ENCODE assay signal across 24 cellular contexts in the genomic region with DNA sequence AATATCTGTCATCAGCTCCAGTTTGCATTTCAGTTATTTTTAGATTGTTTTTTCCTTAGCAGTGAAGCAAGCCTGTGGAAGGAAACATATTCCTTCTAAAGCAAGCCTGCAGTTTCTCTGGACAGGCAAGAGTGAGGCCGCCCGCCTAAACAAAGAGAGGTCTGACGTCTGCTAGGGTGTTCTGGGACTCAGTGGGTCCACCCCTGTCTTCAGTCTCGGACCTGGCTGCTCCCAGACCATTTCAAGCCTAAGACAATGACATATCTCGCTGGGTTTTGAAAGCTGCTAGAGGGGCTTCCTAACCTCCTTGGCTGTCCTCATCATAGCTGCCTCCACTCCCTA. TPM values are rescaled to one million over a fixed set of nuclear protein-coding genes. Genes with fewer than 3 reads are reported as not detected.
DNase-seq lines count a peak whose midpoint lies in the region; ATAC-seq, FAIRE-seq and TF ChIP-seq lines count a peak whose summit lies in the region.
"Had no signal": no experiment of that assay in that cellular context is flagged by ENCODE, and none has a peak within 500 bp of the region (broad histone marks: within the 10 kb centered on the region; RNA-seq: fewer than 3 reads in every experiment).

No MANE protein-coding gene starts in this region.

- H3K9ac ChIP-seq in H1 (replicated peaks in 1 of 4; ENCODE audit: extremely low read depth in 1 of 4, low read depth in 3 of 4, low read length in 3 of 4) = no peak overlapping the region
- no peak overlapping the region for H3K9ac ChIP-seq in mesenchymal stem cell (ENCODE audit: low read length)
- H3K9ac ChIP-seq in MM.1S (ENCODE audit: low read length) = no peak overlapping the region

- H3K4ac ChIP-seq in H1 (replicated peaks; ENCODE audit: insufficient read length, low read depth, low read length) = no peak overlapping the region
- H3K4ac ChIP-seq in mesenchymal stem cell (ENCODE audit: low read depth in 1 of 2, low read length in 2 of 2) = peak overlapping the region; percentile 54 to 94

- no peak for TF ChIP-seq EP300 in H1 (IDR thresholded peaks at IDR 0.05; ENCODE audit: borderline replicate concordance in 1 of 2, low read depth in 2 of 2, low read length in 2 of 2)
- TF ChIP-seq EP300 in upper lobe of left lung (IDR thresholded peaks at IDR 0.05) = no peak

- H3K9me2 ChIP-seq in MM.1S (replicated peaks; ENCODE audit: insufficient read depth, low read length) = no peaks in the 10 kb centered on the region

- intact Hi-C loops in Panc1 (cut with micrococcal nuclease; ENCODE audit: unreplicated experiment) = no loop called here

- no peak overlapping the region for H3K27ac ChIP-seq in Panc1 (ENCODE audit: low read length)
- no peak overlapping the region for H3K27ac ChIP-seq in H1 (ENCODE audit: low read depth, low read length)
- H3K27ac ChIP-seq in mesenchymal stem cell (ENCODE audit: low read length, poor library complexity, severe bottlenecking) = no peak overlapping the region
- peak overlapping the region in 3 of 4 donors; percentile 20 to 43 (median 43) for H3K27ac ChIP-seq in upper lobe of left lung
- no peak overlapping the region for H3K27ac ChIP-seq in MM.1S (ENCODE audit: low read length)
- H3K27ac ChIP-seq: pancreas had no signal

- no peaks in the 10 kb centered on the region for H3K23me2 ChIP-seq in H1 (ENCODE audit: low read depth, low read length)

- H2BK12ac ChIP-seq in H1 (ENCODE audit: low read depth, low read length) (no peak overlapping the region), mesenchymal stem cell (ENCODE audit: low read length in 2 of 2) (peak overlapping the region; percentile 89 to 94)

- no peaks in the 10 kb centered on the region for H3K79me2 ChIP-seq in H1 (ENCODE audit: control insufficient read depth in 1 of 2, insufficient read depth in 2 of 2, low read length in 2 of 2)
- no peaks in the 10 kb centered on the region for H3K79me2 ChIP-seq in MM.1S (ENCODE audit: low read length)

- H2BK15ac ChIP-seq in H1 (ENCODE audit: low read length) (no peak overlapping the region), mesenchymal stem cell (ENCODE audit: low read depth, poor library complexity, severe bottlenecking) (peak overlapping the region; percentile 90)

- H3K27me3 ChIP-seq in Panc1 (ENCODE audit: control insufficient read depth, insufficient read depth, low read length) = no peaks in the 10 kb centered on the region
- H3K27me3 ChIP-seq in H1 (replicated peaks in 1 of 4; ENCODE audit: control insufficient read depth in 3 of 4, extremely low read depth in 1 of 4, insufficient read depth in 3 of 4, low read length in 3 of 4) = 0 out of 7 replicates have a peak, but pooled peaks cover 0 to 2% (median 0%) of the 10 kb centered on the region in 4 experiments
- no peaks in the 10 kb centered on the region for H3K27me3 ChIP-seq in mesenchymal stem cell (ENCODE audit: control insufficient read depth in 1 of 2, insufficient read depth in 1 of 2, low read length in 2 of 2)
- no peaks in the 10 kb centered on the region for H3K27me3 ChIP-seq in upper lobe of left lung
- H3K27me3 ChIP-seq in MM.1S (replicated peaks; ENCODE audit: insufficient read depth, low read length) = no peaks in the 10 kb centered on the region
- H3K27me3 ChIP-seq: MG63, pancreas had no signal

- no peaks in the 10 kb centered on the region for H3F3A ChIP-seq in MM.1S (ENCODE audit: insufficient read depth, low read length)

- H2AK5ac ChIP-seq in H1 (ENCODE audit: low read depth, low read length) = no peak overlapping the region
- peak overlapping the region; percentile 72 for H2AK5ac ChIP-seq in mesenchymal stem cell (ENCODE audit: low read length, severe bottlenecking)

- no peak overlapping the region for H2BK120ac ChIP-seq in H1 (replicated peaks; ENCODE audit: low read depth, low read length)
- peak overlapping the region; percentile 73 for H2BK120ac ChIP-seq in mesenchymal stem cell (ENCODE audit: low read depth, low read length)

- H3K36me3 ChIP-seq in Panc1 (ENCODE audit: control insufficient read depth, insufficient read depth, low read length) (no peaks in the 10 kb centered on the region), H1 (ENCODE audit: control insufficient read depth in 2 of 4, insufficient read depth in 4 of 4, low read length in 3 of 4) (no peaks in the 10 kb centered on the region), mesenchymal stem cell (ENCODE audit: control insufficient read depth in 1 of 2, insufficient read depth in 2 of 2, low read depth in 1 of 2, low read length in 2 of 2) (no peaks in the 10 kb centered on the region), upper lobe of left lung (no peaks in the 10 kb centered on the region), MM.1S (replicated peaks; ENCODE audit: insufficient read depth, low read length) (no peaks in the 10 kb centered on the region)
- H3K36me3 ChIP-seq: MG63, pancreas had no signal

- TF ChIP-seq CTCF in Panc1 (IDR thresholded peaks at IDR 0.05) (no peak), H1 (IDR thresholded peaks at IDR 0.05; ENCODE audit: control extremely low read depth in 1 of 3, insufficient read depth in 1 of 3, low read depth in 1 of 3, low read length in 3 of 3) (no peak), upper lobe of left lung (IDR thresholded peaks at IDR 0.05) (no peak), MM.1S (IDR thresholded peaks at IDR 0.05; ENCODE audit: low read length) (no peak)

- WGBS in H1 (ENCODE audit: extremely low coverage in 1 of 2, insufficient coverage in 1 of 2, insufficient read length in 1 of 2, insufficient replicate concordance in 2 of 2, low coverage in 1 of 2, low lambda C conversion rate in 2 of 2, missing lambda C conversion rate in 1 of 2), 2 experiments = 87% methylated on average over 5 of the region's 5 CpGs; no CpG with 5 or more reads in 1 of the 2 experiments
- 90% methylated on average over 5 of the region's 5 CpGs for WGBS in mesenchymal stem cell
- 73 to 89% methylated on average over 4 to 5 of the region's 5 CpGs for WGBS in upper lobe of left lung, 2 donors

- H4K5ac ChIP-seq in H1 (ENCODE audit: insufficient read length, low read depth, low read length) = no peak overlapping the region

- H3K23ac ChIP-seq in H1 (ENCODE audit: insufficient read length) (no peak overlapping the region), mesenchymal stem cell (ENCODE audit: low read length in 2 of 2) (peak overlapping the region in 1 of 2 experiments; percentile 17)

- DNase-seq in Panc1 (ENCODE audit: low read depth, low spot score) (no peak), H1 (ENCODE audit: low read depth in 1 of 2, low spot score in 2 of 2) (no peak), mesenchymal stem cell (no peak), upper lobe of left lung (no peak), MM.1S (no peak)
- DNase-seq: activated CD4-positive, alpha-beta memory T cell treated with anti-CD3 and anti-CD28 coated beads, Interleukin-2, amount 10 ng/mL, durations not matched to agents 7 days and 5 days; activated CD4-positive, CD25-positive, alpha-beta regulatory T cell treated with anti-CD3 and anti-CD28 coated beads, Interleukin-2, amount 50 U/mL, for 72 hours; caudate nucleus; dermis blood vessel endothelial cell; KG1; MG63; NCI-H1417; NCI-H2029 treated with DMSO at 0.1 percent for 48 hours; NCI-H526 treated with DMSO at 0.1 percent for 48 hours; stimulated activated CD4-positive, alpha-beta T cell treated with anti-CD3 and anti-CD28 coated beads, Interleukin-12 subunit alpha, Interleukin-12 subunit beta, amount 100 ng/mL, for 4 hours; stimulated activated CD4-positive, alpha-beta T cell treated with anti-CD3 and anti-CD28 coated beads, Interleukin-4, amount 100 ng/mL, for 1 hour had no signal

- CTCF ChIA-PET in Panc1 (lab: Charles Lee) = no interaction called here
- CTCF ChIA-PET in H1 (lab: Charles Lee; ENCODE audit: partially characterized antibody) = interaction anchor here (0.9 to 3.4 kb wide), 6 partner anchors 10 to 38 kb away, joined by 3 to 14 read pairs (median 3); no protein-coding TSS in a partner anchor

- no peak overlapping the region for H2AFZ ChIP-seq in H1 (ENCODE audit: low read length)
- H2AFZ ChIP-seq in mesenchymal stem cell (ENCODE audit: low read depth, low read length) = no peak overlapping the region
- H2AFZ ChIP-seq in MM.1S (ENCODE audit: low read length) = no peak overlapping the region

- H4K20me1 ChIP-seq in H1 (replicated peaks in 1 of 2; ENCODE audit: control insufficient read depth in 1 of 2, insufficient read depth in 2 of 2, low read length in 2 of 2) = no peaks in the 10 kb centered on the region
- H4K20me1 ChIP-seq in MM.1S (ENCODE audit: insufficient read depth, low read length) = no peaks in the 10 kb centered on the region

- H4K8ac ChIP-seq in H1 (ENCODE audit: extremely low read depth, insufficient read depth, low read length) (peak overlapping the region; percentile 35; the same call in 1 of the 2 replicates), mesenchymal stem cell (ENCODE audit: low read length) (peak overlapping the region; percentile 80)

- TF ChIP-seq POLR2A in H1 (IDR thresholded peaks at IDR 0.05; ENCODE audit: control extremely low read depth in 1 of 2, low read depth in 2 of 2, low read length in 2 of 2) (no peak), upper lobe of left lung (IDR thresholded peaks at IDR 0.05) (no peak)

- no peak for TF ChIP-seq RAD21 in H1 (IDR thresholded peaks at IDR 0.05 in 1 of 2, conservative IDR thresholded peaks at IDR 0.05 in 1 of 2; ENCODE audit: low read depth in 2 of 2, low read length in 2 of 2)

- H3K18ac ChIP-seq in H1 (ENCODE audit: extremely low read depth, low read length) = no peak overlapping the region
- peak overlapping the region; percentile 79 to 90 for H3K18ac ChIP-seq in mesenchymal stem cell (ENCODE audit: low read depth in 1 of 2, low read length in 2 of 2)

- no peak overlapping the region for H3K4me3 ChIP-seq in Panc1 (ENCODE audit: low read depth in 2 of 2, low read length in 2 of 2)
- H3K4me3 ChIP-seq in H1 (ENCODE audit: extremely low read depth in 1 of 4, insufficient read depth in 2 of 4, low read depth in 3 of 4, low read length in 4 of 4) = no peak overlapping the region
- H3K4me3 ChIP-seq in mesenchymal stem cell (ENCODE audit: insufficient read depth in 1 of 2, low read depth in 1 of 2, low read length in 2 of 2) = no peak overlapping the region
- no peak overlapping the region for H3K4me3 ChIP-seq in upper lobe of left lung
- H3K4me3 ChIP-seq in MM.1S (ENCODE audit: low read length) = no peak overlapping the region
- H3K4me3 ChIP-seq: MG63, pancreas had no signal

- no peaks in the 10 kb centered on the region for H3K79me1 ChIP-seq in H1 (ENCODE audit: low read depth, low read length)
- H3K79me1 ChIP-seq in mesenchymal stem cell (replicated peaks; ENCODE audit: low read length, poor library complexity, severe bottlenecking) = no peaks in the 10 kb centered on the region

- H3K56ac ChIP-seq in H1 (replicated peaks; ENCODE audit: insufficient read length, low read depth, low read length) = no peak overlapping the region

- no peak overlapping the region for H2BK20ac ChIP-seq in H1 (ENCODE audit: low read length)

- ATAC-seq in Panc1 (0 out of 2 replicates have a peak, but pooled peaks have one; percentile 26), upper lobe of left lung (ENCODE audit: low FRiP score in 2 of 2) (no peak), HG02885 (IDR thresholded peaks at IDR 0.05; ENCODE audit: poor library complexity, unreplicated experiment) (no peak), GM21367 (IDR thresholded peaks at IDR 0.05; ENCODE audit: unreplicated experiment) (no peak)
- ATAC-seq: natural killer cell treated with Interleukin-12 subunit alpha and Interleukin-12 subunit beta and Interleukin-15 and Interleukin-18, amount 100 ng/mL, for 72 hours; stimulated activated memory B cell treated with anti-CD40 and anti-IgM and Interleukin-4, amounts not matched to agents 10 μg/mL and 1 μg/mL and 100 μg/mL, for 72 hours had no signal

- H2BK5ac ChIP-seq in H1 (ENCODE audit: low read depth, low read length) = no peak overlapping the region
- H2BK5ac ChIP-seq in mesenchymal stem cell (ENCODE audit: low read depth, low read length, poor library complexity, severe bottlenecking) = no peak overlapping the region

- H4K91ac ChIP-seq in H1 (replicated peaks; ENCODE audit: insufficient read length, low read length) (no peak overlapping the region), mesenchymal stem cell (ENCODE audit: low read length) (peak overlapping the region; percentile 89)

- H3K4me2 ChIP-seq in H1 (ENCODE audit: insufficient read depth in 1 of 2, low read depth in 2 of 2, low read length in 2 of 2) (no peak overlapping the region), mesenchymal stem cell (ENCODE audit: low read length, poor library complexity, severe bottlenecking) (no peak overlapping the region), MM.1S (ENCODE audit: low read depth, low read length) (no peak overlapping the region)

- H3K4me1 ChIP-seq in Panc1 (ENCODE audit: control insufficient read depth, insufficient read depth, low read length) (no peaks in the 10 kb centered on the region), H1 (replicated peaks in 1 of 4; ENCODE audit: control insufficient read depth in 3 of 4, insufficient read depth in 4 of 4, low read length in 3 of 4) (peaks cover 0 to 6% (median under 1%) of the 10 kb centered on the region in 4 experiments; a peak in 3 of 7 replicates), mesenchymal stem cell (ENCODE audit: control insufficient read depth, insufficient read depth, low read depth, low read length) (peaks cover 1% of the 10 kb centered on the region), upper lobe of left lung (peaks cover 0 to 13% (median 0%) of the 10 kb centered on the region in 4 donors), MM.1S (ENCODE audit: low read length) (no peaks in the 10 kb centered on the region)

- no peak for FAIRE-seq in H1 (lab: Jason Lieb, UNC)
- FAIRE-seq: G401.6, H54, pancreas, RCC 7860 had no signal

- BruUV-seq in Panc1 (replicated peaks; lab: Mats Ljungman, UMichigan) = no TSS peak

- no peaks in the 10 kb centered on the region for H3K9me3 ChIP-seq in Panc1 (ENCODE audit: control insufficient read depth, insufficient read depth, low read depth, low read length)
- H3K9me3 ChIP-seq in H1 (ENCODE audit: insufficient read depth in 2 of 2, low read depth in 1 of 2, low read length in 1 of 2) = no peaks in the 10 kb centered on the region
- H3K9me3 ChIP-seq in mesenchymal stem cell (ENCODE audit: control insufficient read depth, low read length) = no peaks in the 10 kb centered on the region
- H3K9me3 ChIP-seq in upper lobe of left lung = no peaks in the 10 kb centered on the region
- H3K9me3 ChIP-seq in MM.1S (replicated peaks; ENCODE audit: insufficient read depth, low read length) = no peaks in the 10 kb centered on the region
- H3K9me3 ChIP-seq: MG63, pancreas had no signal

- in situ Hi-C loops in Panc1 (cut with HindIII; ENCODE audit: low pct_unique_long_range_greater_than_20kb, low sequenced_read_pairs) = no loop called here

- POLR2A ChIA-PET in Panc1 (lab: Charles Lee) (no interaction called here), H1 (lab: Charles Lee; ENCODE audit: partially characterized antibody) (no interaction called here)

- no peak overlapping the region for H3K14ac ChIP-seq in H1 (ENCODE audit: insufficient read length)
- peak overlapping the region in 1 of 2 experiments; percentile 27 for H3K14ac ChIP-seq in mesenchymal stem cell (ENCODE audit: low read length in 2 of 2)

RNA-seq across cellular contexts. Expression of a gene that starts 36.8 kb away (rescaled TPM):
- total RNA-seq in Panc1 (2021; ENCODE audit: unreplicated experiment) (8.3 TPM), upper lobe of left lung (10 to 100 TPM; 12.0 to 28.8 (median 19.3) TPM)
- 7.0 TPM for polyA plus RNA-seq in Panc1 (2012; ENCODE audit: insufficient read length)
- total RNA-seq in H1 (2021; fragmentation: NEBNext Ultra II Directional; extraction: Animal tissue kit (Norgen Biotek cat#: 25700)) = 12.1 and 12.6 TPM in 2 replicates
- polyA plus RNA-seq in H1 (2011; rRNA removed) = 6.8 and 7.0 TPM in 2 replicates
- polyA plus RNA-seq in H1 (2011; cell fraction: cytosol; rRNA removed) = 5.0 TPM
- polyA plus RNA-seq in H1 (2011; cell fraction: nucleus; rRNA removed) = 5.5 TPM
- 7.2 to 8.6 TPM (median 7.7 TPM) in 4 replicates for polyA plus RNA-seq in H1 (2012, experiment 1 of 2)
- 6.3 TPM for polyA plus RNA-seq in H1 (2012, experiment 2 of 2)
- polyA plus RNA-seq in H1 (2013, experiment 1 of 2) = 9.3 TPM
- polyA plus RNA-seq in H1 (2013, experiment 2 of 2) = 11.6 TPM
- 6.6 and 7.3 TPM in 2 replicates for polyA minus RNA-seq in H1 (2011; rRNA and poly(A)+ RNA removed)
- polyA minus RNA-seq in H1 (2011; cell fraction: cytosol; rRNA and poly(A)+ RNA removed) = 6.5 TPM
- polyA minus RNA-seq in H1 (2011; cell fraction: nucleus; rRNA and poly(A)+ RNA removed) = 4.8 TPM
- polyA plus RNA-seq in mesenchymal stem cell (2013, experiment 1 of 2) = 57.4 TPM
- polyA plus RNA-seq in mesenchymal stem cell (2013, experiment 2 of 2) = 56.4 TPM

Comparison
In these comparisons a context has a peak if more than half of its experiments do, and no peak if none do; other contexts are left out.
1. H3K27ac ChIP-seq: peak in upper lobe of left lung (3 of 4); none in Panc1 (single experiment), H1 (single experiment), mesenchymal stem cell (single experiment) and MM.1S (single experiment).